Comparison of ENCODE assay signal across 1 cellular context in genomic region chr5:31916327-31916726, GRCh38.
TF ChIP-seq lines count a peak whose summit lies in the region.

No MANE protein-coding gene starts in this region.

TF ChIP-seq in WTC11, 78 proteins besides CTCF, POLR2A, EP300 and RAD21 (continued from another document):
- TF ChIP-seq ZNF532 (CRISPR knock-in tag; IDR thresholded peaks at IDR 0.05; ENCODE audit: borderline replicate concordance) (no peak), GABPB1 (CRISPR knock-in tag; IDR thresholded peaks at IDR 0.05) (no peak)
